In genomic region chr16:82603784-82604411, GRCh38 we compare ENCODE assay signal across 9 cellular contexts. TPM values are rescaled to one million over a fixed set of nuclear protein-coding genes. Genes with fewer than 3 reads are reported as not detected.
DNase-seq lines count a peak whose midpoint lies in the region; ATAC-seq and TF ChIP-seq lines count a peak whose summit lies in the region.
"Had no signal": no experiment of that assay in that cellular context is flagged by ENCODE, and none has a peak within 500 bp of the region (broad histone marks: within the 10 kb centered on the region; RNA-seq: fewer than 3 reads in every experiment).

No MANE protein-coding gene starts in this region.

- H3K36me3 ChIP-seq in esophagus squamous epithelium (no peaks in the 10 kb centered on the region), neural progenitor cell (no peaks in the 10 kb centered on the region)

- H3K27me3 Mint-ChIP-seq in neural progenitor cell (ENCODE audit: insufficient read depth, low read depth) (peaks cover 6% of the 10 kb centered on the region), immature natural killer cell (ENCODE audit: low read depth in 3 of 3) (peaks cover 0 to 2% (median 2%) of the 10 kb centered on the region in 3 donors)

- H4K20me1 ChIP-seq in neural progenitor cell (ENCODE audit: low read depth) = no peaks in the 10 kb centered on the region

- H3K4me3 ChIP-seq in esophagus squamous epithelium (no peak overlapping the region), neural progenitor cell (no peak overlapping the region)

- H2AFZ ChIP-seq in neural progenitor cell (replicated peaks) = peak overlapping the region; percentile 65

- H3K27me3 ChIP-seq in esophagus squamous epithelium (peaks cover 0 to 5% (median 0%) of the 10 kb centered on the region in 4 donors), neural progenitor cell (no peaks in the 10 kb centered on the region)

- H3K9ac ChIP-seq in neural progenitor cell = no peak overlapping the region

- H3K9me3 Mint-ChIP-seq in neural progenitor cell = peaks cover 5% of the 10 kb centered on the region
- H3K9me3 Mint-ChIP-seq in immature natural killer cell = peaks cover 0 to 2% (median 0%) of the 10 kb centered on the region in 6 donors

- TF ChIP-seq CTCF in esophagus squamous epithelium (IDR thresholded peaks at IDR 0.05) = peak; percentile 10 to 66 (median 51)
- TF ChIP-seq CTCF in neural progenitor cell (IDR thresholded peaks at IDR 0.05) = peak; percentile 60

- H3K36me3 Mint-ChIP-seq in neural progenitor cell (no peaks in the 10 kb centered on the region), immature natural killer cell (no peaks in the 10 kb centered on the region)

- no peak overlapping the region for H3K4me2 ChIP-seq in neural progenitor cell

- H3K4me3 Mint-ChIP-seq in neural progenitor cell = no peak overlapping the region
- no peak overlapping the region for H3K4me3 Mint-ChIP-seq in immature natural killer cell
- H3K4me3 Mint-ChIP-seq: IgD-negative memory B cell had no signal

- no peaks in the 10 kb centered on the region for H3K79me2 ChIP-seq in neural progenitor cell (ENCODE audit: low read depth)

- H3K9me3 ChIP-seq in esophagus squamous epithelium (no peaks in the 10 kb centered on the region), neural progenitor cell (ENCODE audit: low read depth) (no peaks in the 10 kb centered on the region)

- no peaks in the 10 kb centered on the region for H3K4me1 ChIP-seq in esophagus squamous epithelium
- peaks cover 16% of the 10 kb centered on the region for H3K4me1 ChIP-seq in neural progenitor cell

- TF ChIP-seq POLR2A in esophagus squamous epithelium (IDR thresholded peaks at IDR 0.05) = no peak

- H3K27ac Mint-ChIP-seq in neural progenitor cell (peak overlapping the region; percentile 22), immature natural killer cell (no peak overlapping the region)
- H3K27ac Mint-ChIP-seq: IgD-negative memory B cell had no signal

- no peak overlapping the region for H3K27ac ChIP-seq in esophagus squamous epithelium
- no peak overlapping the region for H3K27ac ChIP-seq in neural progenitor cell

- H3K4me1 Mint-ChIP-seq in neural progenitor cell (peaks cover 14% of the 10 kb centered on the region), immature natural killer cell (no peaks in the 10 kb centered on the region)
- H3K4me1 Mint-ChIP-seq: IgD-negative memory B cell had no signal

- WGBS in esophagus squamous epithelium, 2 donors = 13 to 29% methylated on average over 5 of the region's 5 CpGs

- ATAC-seq in HG03460 (IDR thresholded peaks at IDR 0.05; ENCODE audit: unreplicated experiment) (no peak), GM21423 (IDR thresholded peaks at IDR 0.05; ENCODE audit: unreplicated experiment) (no peak), HG03565 (IDR thresholded peaks at IDR 0.05; ENCODE audit: unreplicated experiment) (no peak)

- intact Hi-C loops in esophagus squamous epithelium (cut with DNase I) = no loop called here

- H3F3A ChIP-seq in neural progenitor cell (ENCODE audit: low read depth) = peaks cover 3% of the 10 kb centered on the region

- DNase-seq in ELR (ENCODE audit: low read depth) (peak; percentile 69), NCI-H82 (lab: John Stamatoyannopoulos, UW) (peak; percentile 82), esophagus squamous epithelium (lab: John Stamatoyannopoulos, UW) (no peak), neural progenitor cell (ENCODE audit: low spot score) (peak; percentile 72), immature natural killer cell (no peak)

RNA-seq across cellular contexts. Expression of gene CDH13, which starts 22.9 kb away (rescaled TPM):
- total RNA-seq in esophagus squamous epithelium (10 to 100 TPM in 3 of 4 donors, 1 to 10 TPM in 1; 6.9 to 31.9 (median 21.1) TPM), neural progenitor cell (ENCODE audit: low replicate concordance) (3.0 and 3.2 TPM in 2 replicates)
- not detected for polyA plus RNA-seq in immature natural killer cell

Comparison
In these comparisons a context has a peak if more than half of its experiments do, and no peak if none do; other contexts are left out.
1. DNase-seq: peak in ELR (single experiment), NCI-H82 (single experiment) and neural progenitor cell (single experiment); none in esophagus squamous epithelium (single experiment) and immature natural killer cell (0 of 3).